In genomic region chrX:45768666-45769065, GRCh38 we compare ENCODE assay signal across 1 cellular context.
TF ChIP-seq lines count a peak whose summit lies in the region.

No MANE protein-coding gene starts in this region.

TF ChIP-seq in GM12878, 131 proteins besides CTCF, POLR2A, EP300 and RAD21 (continued from another document):
- 0 out of 2 replicates have a peak, but pooled peaks have one; percentile 31 for TF ChIP-seq RAD51 (IDR thresholded peaks at IDR 0.05)
TF ChIP-seq in GM12878: peak in this region for 1.
